Comparison of ENCODE assay signal across 8 cellular contexts in the genomic region with DNA sequence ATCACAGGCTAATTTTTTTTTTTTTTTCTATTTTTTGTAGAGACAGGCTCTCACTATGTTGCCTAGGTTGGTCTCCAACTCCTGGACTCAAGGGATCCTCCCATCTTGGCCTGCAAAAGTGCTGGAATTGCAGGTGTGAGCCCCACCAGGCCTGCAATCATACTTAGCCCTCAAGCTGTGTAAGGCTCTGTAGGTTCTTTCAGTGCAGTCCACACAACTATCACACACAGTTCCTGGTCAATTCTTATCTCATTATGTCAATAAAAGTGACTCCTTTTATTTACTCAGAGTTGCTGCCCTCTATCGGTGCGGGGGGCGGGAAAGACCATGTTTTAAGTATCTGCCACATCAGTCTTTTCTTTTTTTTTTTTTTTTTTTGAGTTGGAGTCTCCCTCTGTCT. TPM values are rescaled to one million over a fixed set of nuclear protein-coding genes. Genes with fewer than 3 reads are reported as not detected.
DNase-seq lines count a peak whose midpoint lies in the region; ATAC-seq and TF ChIP-seq lines count a peak whose summit lies in the region.
"Had no signal": no experiment of that assay in that cellular context is flagged by ENCODE, and none has a peak within 500 bp of the region (broad histone marks: within the 10 kb centered on the region; RNA-seq: fewer than 3 reads in every experiment).

No MANE protein-coding gene starts in this region.

- no peak overlapping the region for H3K4me3 Mint-ChIP-seq in activated T-cell treated with anti-CD3 and anti-CD28 coated beads, Interleukin-2, amount 50 U/mL, for 72 hours
- H3K4me3 Mint-ChIP-seq: activated B cell treated with CpG ODN at 0.5 μM for 24 hours had no signal

- H3K4me1 ChIP-seq in lower lobe of right lung, result no peaks in the 10 kb centered on the region

- peak; percentile 24 for TF ChIP-seq CTCF in GM06990 (IDR thresholded peaks at IDR 0.05; ENCODE audit: insufficient read depth, low read length, poor library complexity, severe bottlenecking)
- peak; percentile 33 for TF ChIP-seq CTCF in LNCaP clone FGC (IDR thresholded peaks at IDR 0.05; ENCODE audit: control insufficient read depth, extremely low read depth, insufficient read depth)
- peak; percentile 12 for TF ChIP-seq CTCF in lower lobe of right lung (IDR thresholded peaks at IDR 0.05)

- no peaks in the 10 kb centered on the region for H3K36me3 Mint-ChIP-seq in activated T-cell treated with anti-CD3 and anti-CD28 coated beads, Interleukin-2, amount 50 U/mL, for 72 hours (ENCODE audit: insufficient read depth in 2 of 2)

- H3K4me1 Mint-ChIP-seq in activated T-cell treated with anti-CD3 and anti-CD28 coated beads, Interleukin-2, amount 50 U/mL, for 72 hours (ENCODE audit: low read depth), result no peaks in the 10 kb centered on the region
- H3K4me1 Mint-ChIP-seq: activated B cell treated with CpG ODN at 0.5 μM for 24 hours had no signal

- H3K9me3 Mint-ChIP-seq in activated T-cell treated with anti-CD3 and anti-CD28 coated beads, Interleukin-2, amount 50 U/mL, for 72 hours, result no peaks in the 10 kb centered on the region
- H3K9me3 Mint-ChIP-seq: activated B cell treated with CpG ODN at 0.5 μM for 24 hours had no signal

- H3K27me3 ChIP-seq in GM06990 (replicated peaks; ENCODE audit: control insufficient read depth, insufficient read depth, low read length), result no peaks in the 10 kb centered on the region
- H3K27me3 ChIP-seq in lower lobe of right lung (ENCODE audit: low read depth), result no peaks in the 10 kb centered on the region

- TF ChIP-seq POLR2A in GM18505 (IDR thresholded peaks at IDR 0.05; ENCODE audit: borderline replicate concordance, extremely low read depth, insufficient read depth, insufficient read length), result no peak

- H3K36me3 ChIP-seq in GM06990 (ENCODE audit: control insufficient read depth, insufficient read depth, low read length), result no peaks in the 10 kb centered on the region
- H3K36me3 ChIP-seq in lower lobe of right lung, result no peaks in the 10 kb centered on the region

- no peak overlapping the region for H3K4me3 ChIP-seq in GM06990 (replicated peaks; ENCODE audit: low read depth, low read length)
- no peak overlapping the region for H3K4me3 ChIP-seq in LNCaP clone FGC (ENCODE audit: low read depth, low read length)
- H3K4me3 ChIP-seq in lower lobe of right lung, result no peak overlapping the region

- ATAC-seq in activated T-cell treated with anti-CD3 and anti-CD28 coated beads, Interleukin-2, amount 50 U/mL, for 72 hours (replicated peaks in 1 of 2), result peak; percentile 14 to 15
- ATAC-seq in lower lobe of right lung, result peak; percentile 66 to 79
- no peak for ATAC-seq in GM18505 (IDR thresholded peaks at IDR 0.05; ENCODE audit: unreplicated experiment)
- ATAC-seq in HG02610 (IDR thresholded peaks at IDR 0.05; ENCODE audit: unreplicated experiment), result no peak

- no peaks in the 10 kb centered on the region for H3K27me3 Mint-ChIP-seq in activated T-cell treated with anti-CD3 and anti-CD28 coated beads, Interleukin-2, amount 50 U/mL, for 72 hours (ENCODE audit: low read depth)
- H3K27me3 Mint-ChIP-seq: activated B cell treated with CpG ODN at 0.5 μM for 24 hours had no signal

- no peak overlapping the region for H3K27ac Mint-ChIP-seq in activated T-cell treated with anti-CD3 and anti-CD28 coated beads, Interleukin-2, amount 50 U/mL, for 72 hours
- H3K27ac Mint-ChIP-seq: activated B cell treated with CpG ODN at 0.5 μM for 24 hours had no signal

- intact Hi-C loops in lower lobe of right lung (cut with DNase I), result no loop called here

- DNase-seq in GM06990 (ENCODE audit: extremely low read depth, insufficient read length), result no peak
- peak; percentile 75 for DNase-seq in LNCaP clone FGC (ENCODE audit: low read depth)
- peak in 1 of 2 donors; percentile 29 for DNase-seq in activated T-cell treated with anti-CD3 and anti-CD28 coated beads, Interleukin-2, amount 50 U/mL, for 72 hours
- DNase-seq in lower lobe of right lung, result no peak
- no peak for DNase-seq in NCI-H524 treated with DMSO at 0.1 percent for 48 hours (lab: John Stamatoyannopoulos, UW)
- DNase-seq: activated B cell treated with CpG ODN at 0.5 μM for 24 hours had no signal

- H3K9me3 ChIP-seq in lower lobe of right lung, result no peaks in the 10 kb centered on the region

- no peak overlapping the region for H3K27ac ChIP-seq in lower lobe of right lung

RNA-seq across cellular contexts. Expression of a gene that starts 29.0 kb away (rescaled TPM):
- 100 to 1,000 TPM; 312 to 509 TPM for total RNA-seq in activated T-cell treated with anti-CD3 and anti-CD28 coated beads, Interleukin-2, amount 50 U/mL, for 72 hours
- total RNA-seq in lower lobe of right lung, result 133 TPM

RNA-seq across cellular contexts. Expression of a gene that starts 34.3 kb away (rescaled TPM):
- total RNA-seq in activated T-cell treated with anti-CD3 and anti-CD28 coated beads, Interleukin-2, amount 50 U/mL, for 72 hours, result under 1 TPM in 1 of 2 donors, not detected in 1; 0.14 TPM
- not detected for total RNA-seq in lower lobe of right lung

Comparison
In these comparisons a context has a peak if more than half of its experiments do, and no peak if none do; other contexts are left out.
1. ATAC-seq: peak in activated T-cell treated with anti-CD3 and anti-CD28 coated beads, Interleukin-2, amount 50 U/mL, for 72 hours (2 of 2) and lower lobe of right lung (2 of 2); none in GM18505 (single experiment) and HG02610 (single experiment).
2. Peak in every context shown above with its lines, with median percentiles within 50 percentile points of each other: CTCF ChIP-seq.